ENCODE assay signal across 1 cellular context in the genomic region with DNA sequence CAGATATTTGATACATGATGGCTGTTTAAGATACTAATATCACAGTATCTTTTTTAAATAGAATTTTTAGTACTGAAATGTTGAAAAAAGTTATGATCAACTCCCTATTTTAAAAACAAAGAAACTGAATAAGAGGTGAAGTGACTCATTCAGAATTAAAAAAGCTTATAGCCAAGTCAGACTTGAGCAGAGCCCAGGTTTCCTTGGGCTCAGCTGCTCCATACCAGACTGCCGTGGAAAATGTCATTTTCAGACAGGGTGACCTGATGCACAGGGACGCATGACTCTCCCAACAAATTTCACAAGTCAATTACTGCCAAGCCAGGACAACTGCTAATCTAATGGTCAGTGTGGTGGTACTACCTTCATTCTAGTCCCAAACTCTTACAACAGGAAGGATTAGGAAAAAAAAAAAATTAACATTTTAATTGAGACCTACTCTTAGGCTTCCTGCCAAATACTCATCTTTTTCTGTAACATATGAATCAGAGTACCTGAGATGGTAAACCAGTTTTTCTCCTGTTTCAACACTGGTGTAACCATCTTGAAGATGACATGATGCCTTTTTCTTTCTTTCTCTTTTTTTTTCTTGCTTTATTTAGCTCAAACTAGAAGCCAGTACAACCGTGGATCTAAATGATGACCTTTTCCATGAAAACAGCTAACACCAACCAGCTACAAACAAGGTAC.
TF ChIP-seq lines count a peak whose summit lies in the region.

No MANE protein-coding gene starts in this region.

TF ChIP-seq in WTC11, 78 proteins besides CTCF, POLR2A, EP300 and RAD21:
- no peak for TF ChIP-seq ZNF219 (CRISPR knock-in tag; IDR thresholded peaks at IDR 0.05; ENCODE audit: borderline replicate concordance)
- no peak for TF ChIP-seq CREM (CRISPR knock-in tag; IDR thresholded peaks at IDR 0.05)
- no peak for TF ChIP-seq SOX15 (CRISPR knock-in tag; IDR thresholded peaks at IDR 0.05)
- TF ChIP-seq GRHL2 (CRISPR knock-in tag; IDR thresholded peaks at IDR 0.05; ENCODE audit: insufficient replicate concordance, severe bottlenecking), result no peak
- no peak for TF ChIP-seq MAX (CRISPR knock-in tag; IDR thresholded peaks at IDR 0.05)
- no peak for TF ChIP-seq SP1 (CRISPR knock-in tag; conservative IDR thresholded peaks at IDR 0.05)
- TF ChIP-seq ZNF512 (CRISPR knock-in tag; IDR thresholded peaks at IDR 0.05; ENCODE audit: borderline replicate concordance), result no peak
- no peak for TF ChIP-seq ATF6 (CRISPR knock-in tag; IDR thresholded peaks at IDR 0.05)
- TF ChIP-seq MXD4 (CRISPR knock-in tag; IDR thresholded peaks at IDR 0.05; ENCODE audit: borderline replicate concordance), result no peak
- TF ChIP-seq, protein P1, sequence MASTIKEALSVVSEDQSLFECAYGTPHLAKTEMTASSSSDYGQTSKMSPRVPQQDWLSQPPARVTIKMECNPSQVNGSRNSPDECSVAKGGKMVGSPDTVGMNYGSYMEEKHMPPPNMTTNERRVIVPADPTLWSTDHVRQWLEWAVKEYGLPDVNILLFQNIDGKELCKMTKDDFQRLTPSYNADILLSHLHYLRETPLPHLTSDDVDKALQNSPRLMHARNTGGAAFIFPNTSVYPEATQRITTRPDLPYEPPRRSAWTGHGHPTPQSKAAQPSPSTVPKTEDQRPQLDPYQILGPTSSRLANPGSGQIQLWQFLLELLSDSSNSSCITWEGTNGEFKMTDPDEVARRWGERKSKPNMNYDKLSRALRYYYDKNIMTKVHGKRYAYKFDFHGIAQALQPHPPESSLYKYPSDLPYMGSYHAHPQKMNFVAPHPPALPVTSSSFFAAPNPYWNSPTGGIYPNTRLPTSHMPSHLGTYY (CRISPR knock-in tag; IDR thresholded peaks at IDR 0.05), result no peak
- no peak for TF ChIP-seq ZNF121 (CRISPR knock-in tag; IDR thresholded peaks at IDR 0.05)
- TF ChIP-seq FOXJ3 (CRISPR knock-in tag; IDR thresholded peaks at IDR 0.05; ENCODE audit: borderline replicate concordance), result no peak
- TF ChIP-seq ZBTB21 (CRISPR knock-in tag; IDR thresholded peaks at IDR 0.05; ENCODE audit: borderline replicate concordance), result no peak
